ENCODE assay signal across 8 cellular contexts in genomic region chr13:40813662-40814454, GRCh38. TPM values are rescaled to one million over a fixed set of nuclear protein-coding genes. Genes with fewer than 3 reads are reported as not detected.
A peak's percentile ranks its signal among the peaks of the same experiment; 100 is the strongest.
DNase-seq lines count a peak whose midpoint lies in the region; ATAC-seq and TF ChIP-seq lines count a peak whose summit lies in the region.

No MANE protein-coding gene starts in this region.

- TF ChIP-seq CTCF in Loucy (conservative IDR thresholded peaks at IDR 0.05; ENCODE audit: low read length): peak; percentile 85
- peak; percentile 57 for TF ChIP-seq CTCF in astrocyte of the spinal cord (IDR thresholded peaks at IDR 0.05; ENCODE audit: low read depth, low read length)
- no peak for TF ChIP-seq CTCF in mucosa of descending colon (IDR thresholded peaks at IDR 0.05)

- H3K9me3 Mint-ChIP-seq in activated CD4-positive, alpha-beta memory T cell treated with anti-CD3 and anti-CD28 coated beads, Interleukin-2, amount 10 ng/mL, durations not matched to agents 7 days and 5 days: no peaks in the 10 kb centered on the region
- H3K9me3 Mint-ChIP-seq in activated CD4-positive, alpha-beta memory T cell treated with anti-CD3 and anti-CD28 coated beads for 36 hours: peaks cover 22% of the 10 kb centered on the region

- peaks cover 1% of the 10 kb centered on the region for H3K4me1 Mint-ChIP-seq in activated CD4-positive, alpha-beta memory T cell treated with anti-CD3 and anti-CD28 coated beads, Interleukin-2, amount 10 ng/mL, durations not matched to agents 7 days and 5 days
- peaks cover under 1% of the 10 kb centered on the region for H3K4me1 Mint-ChIP-seq in activated CD4-positive, alpha-beta memory T cell treated with anti-CD3 and anti-CD28 coated beads for 36 hours (ENCODE audit: low read depth)

- H3K4me3 ChIP-seq in Loucy (ENCODE audit: low read length, poor library complexity, severe bottlenecking) (no peak overlapping the region), astrocyte of the spinal cord (ENCODE audit: low read depth, low read length) (no peak overlapping the region), mucosa of descending colon (no peak overlapping the region)

- H3K4me2 ChIP-seq in Loucy (ENCODE audit: low read depth, low read length, poor library complexity, severe bottlenecking): no peak overlapping the region

- no peaks in the 10 kb centered on the region for H3K79me2 ChIP-seq in Loucy (ENCODE audit: insufficient read depth, low read length)

- H3K9ac ChIP-seq in Loucy (ENCODE audit: low read depth, low read length, poor library complexity, severe bottlenecking): no peak overlapping the region

- H3K4me1 ChIP-seq in Loucy (ENCODE audit: insufficient read depth, low read length, poor library complexity, severe bottlenecking) (no peaks in the 10 kb centered on the region), mucosa of descending colon (ENCODE audit: low read depth) (no peaks in the 10 kb centered on the region)

- no peaks in the 10 kb centered on the region for H3F3A ChIP-seq in Loucy (ENCODE audit: low read depth)

- H3K36me3 ChIP-seq in Loucy (ENCODE audit: insufficient read depth, low read length) (no peaks in the 10 kb centered on the region), mucosa of descending colon (ENCODE audit: low read depth) (no peaks in the 10 kb centered on the region)

- no peaks in the 10 kb centered on the region for H4K20me1 ChIP-seq in Loucy (ENCODE audit: insufficient read depth, low read length, poor library complexity, severe bottlenecking)

- H3K4me3 Mint-ChIP-seq in activated CD4-positive, alpha-beta memory T cell treated with anti-CD3 and anti-CD28 coated beads, Interleukin-2, amount 10 ng/mL, durations not matched to agents 7 days and 5 days: no peak overlapping the region
- H3K4me3 Mint-ChIP-seq in activated CD4-positive, alpha-beta memory T cell treated with anti-CD3 and anti-CD28 coated beads for 36 hours: no peak overlapping the region

- in situ Hi-C loops in astrocyte of the spinal cord (cut with HindIII; ENCODE audit: low sequenced_read_pairs): no loop called here

- H3K36me3 Mint-ChIP-seq in activated CD4-positive, alpha-beta memory T cell treated with anti-CD3 and anti-CD28 coated beads, Interleukin-2, amount 10 ng/mL, durations not matched to agents 7 days and 5 days (ENCODE audit: low read depth): peaks cover 18% of the 10 kb centered on the region
- peaks cover 38% of the 10 kb centered on the region for H3K36me3 Mint-ChIP-seq in activated CD4-positive, alpha-beta memory T cell treated with anti-CD3 and anti-CD28 coated beads for 36 hours

- POLR2A ChIA-PET in activated CD4-positive, alpha-beta memory T cell treated with anti-CD3 and anti-CD28 coated beads, Interleukin-2, amount 10 ng/mL, durations not matched to agents 7 days and 5 days (lab: Charles Lee): no interaction called here
- POLR2A ChIA-PET in activated CD4-positive, alpha-beta memory T cell treated with anti-CD3 and anti-CD28 coated beads for 36 hours (lab: Charles Lee): no interaction called here

- H3K9me3 ChIP-seq in Loucy (ENCODE audit: insufficient read depth, low read depth, low read length): no peaks in the 10 kb centered on the region
- no peaks in the 10 kb centered on the region for H3K9me3 ChIP-seq in mucosa of descending colon

- no peak for DNase-seq in activated CD4-positive, alpha-beta memory T cell treated with anti-CD3 and anti-CD28 coated beads, Interleukin-2, amount 10 ng/mL, durations not matched to agents 7 days and 5 days
- DNase-seq in activated CD4-positive, alpha-beta memory T cell treated with anti-CD3 and anti-CD28 coated beads for 36 hours: no peak
- DNase-seq in astrocyte of the spinal cord (ENCODE audit: low read depth, low spot score): peak; percentile 22
- DNase-seq in mucosa of descending colon: peak in 1 of 3 donors; percentile 31
- DNase-seq in cerebellar nuclear complex (lab: John Stamatoyannopoulos, UW): no peak
- DNase-seq in posterior cingulate gyrus: no peak
- no peak for DNase-seq in activated T-cell treated with anti-CD3 and anti-CD28 coated beads, Interleukin-2, amount 50 U/mL, for 48 hours

- no peaks in the 10 kb centered on the region for H3K9me2 ChIP-seq in Loucy (replicated peaks; ENCODE audit: low read depth, low read length)

- no peaks in the 10 kb centered on the region for H3K27me3 ChIP-seq in Loucy (ENCODE audit: insufficient read depth, low read length, poor library complexity, severe bottlenecking)

- CTCF ChIA-PET in activated CD4-positive, alpha-beta memory T cell treated with anti-CD3 and anti-CD28 coated beads, Interleukin-2, amount 10 ng/mL, durations not matched to agents 7 days and 5 days (lab: Charles Lee): interaction anchor here (0.6 to 3.5 kb wide), 8 partner anchors 9 to 118 kb away, joined by 3 to 19 read pairs (median 4); no protein-coding TSS in a partner anchor
- CTCF ChIA-PET in activated CD4-positive, alpha-beta memory T cell treated with anti-CD3 and anti-CD28 coated beads for 36 hours (lab: Charles Lee): interaction anchor here (0.6 to 1.8 kb wide), 8 partner anchors 10 to 620 kb away, joined by 3 to 6 read pairs (median 4); no protein-coding TSS in a partner anchor

- peak overlapping the region; percentile 47; the same call in 1 of the 2 replicates for H2AFZ ChIP-seq in Loucy (ENCODE audit: low read length)

- ATAC-seq in mucosa of descending colon: peak; percentile 87

- no peaks in the 10 kb centered on the region for H3K27me3 Mint-ChIP-seq in activated CD4-positive, alpha-beta memory T cell treated with anti-CD3 and anti-CD28 coated beads, Interleukin-2, amount 10 ng/mL, durations not matched to agents 7 days and 5 days
- H3K27me3 Mint-ChIP-seq in activated CD4-positive, alpha-beta memory T cell treated with anti-CD3 and anti-CD28 coated beads for 36 hours: no peaks in the 10 kb centered on the region

- intact Hi-C loops in activated CD4-positive, alpha-beta memory T cell treated with anti-CD3 and anti-CD28 coated beads for 36 hours (cut with micrococcal nuclease): loop anchor here (1.0 to 10.0 kb wide), 2 partner anchors 37 to 101 kb away; no protein-coding TSS in a partner anchor
- intact Hi-C loops in mucosa of descending colon (cut with DNase I, micrococcal nuclease) (no loop called here), posterior cingulate gyrus (cut with DNase I) (no loop called here)

- peak overlapping the region; percentile 30 for H3K27ac Mint-ChIP-seq in activated CD4-positive, alpha-beta memory T cell treated with anti-CD3 and anti-CD28 coated beads, Interleukin-2, amount 10 ng/mL, durations not matched to agents 7 days and 5 days
- no peak overlapping the region for H3K27ac Mint-ChIP-seq in activated CD4-positive, alpha-beta memory T cell treated with anti-CD3 and anti-CD28 coated beads for 36 hours

RNA-seq across cellular contexts. Expression of gene SLC25A15, which starts 24.4 kb away (rescaled TPM):
- total RNA-seq in activated CD4-positive, alpha-beta memory T cell treated with anti-CD3 and anti-CD28 coated beads, Interleukin-2, amount 10 ng/mL, durations not matched to agents 7 days and 5 days: 1 to 10 TPM; 8.2 to 9.8 TPM
- 10 to 100 TPM; 16.2 to 16.9 TPM for total RNA-seq in activated CD4-positive, alpha-beta memory T cell treated with anti-CD3 and anti-CD28 coated beads for 36 hours
- total RNA-seq in mucosa of descending colon: 1 to 10 TPM; 4.9 to 8.8 (median 8.8) TPM

RNA-seq across cellular contexts. Expression of gene MRPS31, which starts 42.9 kb away (rescaled TPM):
- 10 to 100 TPM; 31.5 to 34.0 TPM for total RNA-seq in activated CD4-positive, alpha-beta memory T cell treated with anti-CD3 and anti-CD28 coated beads, Interleukin-2, amount 10 ng/mL, durations not matched to agents 7 days and 5 days
- total RNA-seq in activated CD4-positive, alpha-beta memory T cell treated with anti-CD3 and anti-CD28 coated beads for 36 hours: 10 to 100 TPM; 35.6 to 40.4 TPM
- 10 to 100 TPM; 20.3 to 21.2 (median 20.9) TPM for total RNA-seq in mucosa of descending colon
